Comparison of ENCODE assay signal across 19 cellular contexts in genomic region chr9:82924243-82924605, GRCh38.
DNase-seq lines count a peak whose midpoint lies in the region; ATAC-seq and TF ChIP-seq lines count a peak whose summit lies in the region.
"Had no signal": no experiment of that assay in that cellular context is flagged by ENCODE, and none has a peak within 500 bp of the region (broad histone marks: within the 10 kb centered on the region; RNA-seq: fewer than 3 reads in every experiment).

No MANE protein-coding gene starts in this region.

- no peak overlapping the region for H3K4me3 Mint-ChIP-seq in GM23338
- H3K4me3 Mint-ChIP-seq in stimulated activated effector memory CD8-positive, alpha-beta T cell treated with anti-CD3 and anti-CD28 coated beads, Interleukin-12 subunit alpha, Interleukin-12 subunit beta, amount 100 ng/mL, for 72 hours = no peak overlapping the region
- H3K4me3 Mint-ChIP-seq: CD4-positive, alpha-beta T cell; HFFc6; T-helper 17 cell had no signal

- peaks cover 16% of the 10 kb centered on the region for H3K4me1 Mint-ChIP-seq in GM23338
- no peaks in the 10 kb centered on the region for H3K4me1 Mint-ChIP-seq in stimulated activated effector memory CD8-positive, alpha-beta T cell treated with anti-CD3 and anti-CD28 coated beads, Interleukin-12 subunit alpha, Interleukin-12 subunit beta, amount 100 ng/mL, for 72 hours
- H3K4me1 Mint-ChIP-seq: T-helper 17 cell had no signal

- H3K36me3 Mint-ChIP-seq in GM23338 (ENCODE audit: low read depth) = no peaks in the 10 kb centered on the region; the same call in 2 of the 3 replicates
- no peaks in the 10 kb centered on the region for H3K36me3 Mint-ChIP-seq in stimulated activated effector memory CD8-positive, alpha-beta T cell treated with anti-CD3 and anti-CD28 coated beads, Interleukin-12 subunit alpha, Interleukin-12 subunit beta, amount 100 ng/mL, for 72 hours

- H3F3A ChIP-seq in GM23338 (replicated peaks; ENCODE audit: low read depth) (no peaks in the 10 kb centered on the region), neural cell (ENCODE audit: insufficient read depth, low read length, poor library complexity, severe bottlenecking) (no peaks in the 10 kb centered on the region)

- H3K27me3 ChIP-seq in GM23338 (ENCODE audit: insufficient read depth) = no peaks in the 10 kb centered on the region
- no peaks in the 10 kb centered on the region for H3K27me3 ChIP-seq in SJCRH30
- no peaks in the 10 kb centered on the region for H3K27me3 ChIP-seq in neural cell (ENCODE audit: insufficient read depth, low read depth, low read length)

- H3K9me3 ChIP-seq in SJCRH30 (replicated peaks) = no peaks in the 10 kb centered on the region
- no peaks in the 10 kb centered on the region for H3K9me3 ChIP-seq in neural cell (ENCODE audit: low read length)

- no peaks in the 10 kb centered on the region for H4K20me1 ChIP-seq in GM23338 (replicated peaks; ENCODE audit: insufficient read depth)
- no peaks in the 10 kb centered on the region for H4K20me1 ChIP-seq in neural cell (ENCODE audit: insufficient read depth)

- DNase-seq in GM23338 (ENCODE audit: low spot score) = no peak
- DNase-seq in NCI-H146 (lab: John Stamatoyannopoulos, UW) = peak; percentile 78
- DNase-seq in SJCRH30 = no peak
- DNase-seq in GM13976 (ENCODE audit: low spot score) = no peak
- DNase-seq in stimulated activated effector memory CD8-positive, alpha-beta T cell treated with anti-CD3 and anti-CD28 coated beads, Interleukin-12 subunit alpha, Interleukin-12 subunit beta, amount 100 ng/mL, for 72 hours (ENCODE audit: low spot score in 2 of 2) = no peak
- no peak for DNase-seq in C1 segment of cervical spinal cord (lab: John Stamatoyannopoulos, UW)
- DNase-seq: AML-193; CD4-positive, alpha-beta T cell; DND-41; GDM1; GOT3; HFFc6; KBM-7; NCI-H1048; NCI-H226; RPMI8226; T-helper 17 cell had no signal

- ATAC-seq in GM23338 = no peak
- ATAC-seq in stimulated activated effector memory CD8-positive, alpha-beta T cell treated with anti-CD3 and anti-CD28 coated beads, Interleukin-12 subunit alpha, Interleukin-12 subunit beta, amount 100 ng/mL, for 72 hours = no peak
- ATAC-seq: GM12878, T-helper 17 cell had no signal

- H2AFZ ChIP-seq in GM23338 (peak overlapping the region; percentile 93), neural cell (ENCODE audit: low read depth, low read length) (no peak overlapping the region)

- no peaks in the 10 kb centered on the region for H3K36me3 ChIP-seq in GM23338 (ENCODE audit: insufficient read depth)
- no peaks in the 10 kb centered on the region for H3K36me3 ChIP-seq in SJCRH30
- H3K36me3 ChIP-seq in neural cell (ENCODE audit: insufficient read depth, low read length) = no peaks in the 10 kb centered on the region

- TF ChIP-seq CTCF in GM23338 (conservative IDR thresholded peaks at IDR 0.05; ENCODE audit: low read depth in 2 of 2) (no peak), neural cell (IDR thresholded peaks at IDR 0.05; ENCODE audit: poor library complexity, severe bottlenecking) (no peak), GM13976 (IDR thresholded peaks at IDR 0.05; ENCODE audit: borderline replicate concordance, control extremely low read depth, extremely low read depth, insufficient read depth, missing control alignments) (no peak)

- H3K27ac Mint-ChIP-seq in GM23338 = no peak overlapping the region
- no peak overlapping the region for H3K27ac Mint-ChIP-seq in stimulated activated effector memory CD8-positive, alpha-beta T cell treated with anti-CD3 and anti-CD28 coated beads, Interleukin-12 subunit alpha, Interleukin-12 subunit beta, amount 100 ng/mL, for 72 hours
- H3K27ac Mint-ChIP-seq: CD4-positive, alpha-beta T cell; HFFc6; T-helper 17 cell had no signal

- H3K27me3 Mint-ChIP-seq in GM23338 (ENCODE audit: insufficient read depth, low read depth, poor library complexity) = peaks cover 2% of the 10 kb centered on the region
- H3K27me3 Mint-ChIP-seq: CD4-positive, alpha-beta T cell; T-helper 17 cell had no signal

- H3K4me1 ChIP-seq in GM23338 (ENCODE audit: insufficient read depth) = peaks cover 10% of the 10 kb centered on the region; the same call in 1 of the 2 replicates
- peaks cover 21% of the 10 kb centered on the region for H3K4me1 ChIP-seq in SJCRH30

- no peak for TF ChIP-seq EP300 in neural cell (conservative IDR thresholded peaks at IDR 0.05; ENCODE audit: poor library complexity, severe bottlenecking)

- in situ Hi-C loops in GM13976 (cut with MboI; ENCODE audit: low sequenced_read_pairs, unreplicated experiment) = no loop called here

- H3K9me2 ChIP-seq in GM23338 (ENCODE audit: insufficient read depth) (peaks cover 3% of the 10 kb centered on the region; the same call in 1 of the 2 replicates), neural cell (ENCODE audit: insufficient read depth, low read length) (no peaks in the 10 kb centered on the region)

- H3K4me2 ChIP-seq in GM23338 (no peak overlapping the region), neural cell (ENCODE audit: low read length) (no peak overlapping the region)

- no peak overlapping the region for H3K4me3 ChIP-seq in GM23338
- H3K4me3 ChIP-seq in SJCRH30 = no peak overlapping the region
- peak overlapping the region; percentile 37 for H3K4me3 ChIP-seq in neural cell (ENCODE audit: low read length)
- H3K4me3 ChIP-seq: GM12878 had no signal

- H3K27ac ChIP-seq in GM23338 (ENCODE audit: low read depth) (no peak overlapping the region), SJCRH30 (peak overlapping the region; percentile 59; the same call in 1 of the 2 replicates), neural cell (ENCODE audit: low read length) (peak overlapping the region; percentile 13)

- TF ChIP-seq RAD21 in neural cell (conservative IDR thresholded peaks at IDR 0.05) = no peak

- no peaks in the 10 kb centered on the region for H3K9me3 Mint-ChIP-seq in GM23338
- peaks cover 15% of the 10 kb centered on the region for H3K9me3 Mint-ChIP-seq in stimulated activated effector memory CD8-positive, alpha-beta T cell treated with anti-CD3 and anti-CD28 coated beads, Interleukin-12 subunit alpha, Interleukin-12 subunit beta, amount 100 ng/mL, for 72 hours
- H3K9me3 Mint-ChIP-seq: CD4-positive, alpha-beta T cell; HFFc6 had no signal

- no peaks in the 10 kb centered on the region for H3K79me2 ChIP-seq in GM23338 (replicated peaks; ENCODE audit: insufficient read depth)
- H3K79me2 ChIP-seq in neural cell (replicated peaks; ENCODE audit: insufficient read depth, low read length) = no peaks in the 10 kb centered on the region

- no peak overlapping the region for H3K9ac ChIP-seq in neural cell (ENCODE audit: low read length)

TF ChIP-seq in GM23338, 12 proteins besides CTCF, POLR2A, EP300 and RAD21 (continues in another document):
- no peak for TF ChIP-seq ZNF331 (CRISPR knock-in tag; IDR thresholded peaks at IDR 0.05; ENCODE audit: low read depth)
- TF ChIP-seq ZNF114 (CRISPR knock-in tag; IDR thresholded peaks at IDR 0.05) = no peak
- no peak for TF ChIP-seq NANOG (IDR thresholded peaks at IDR 0.05; ENCODE audit: borderline replicate concordance)

TF ChIP-seq in neural cell, 6 proteins besides CTCF, POLR2A, EP300 and RAD21:
- TF ChIP-seq EZH2 (IDR thresholded peaks at IDR 0.05; ENCODE audit: borderline replicate concordance, insufficient read depth, low read length, poor library complexity, severe bottlenecking) (no peak), TAF1 (IDR thresholded peaks at IDR 0.05; ENCODE audit: low read depth) (no peak), POLR2AphosphoS5 (IDR thresholded peaks at IDR 0.05) (no peak), REST (IDR thresholded peaks at IDR 0.05; ENCODE audit: borderline replicate concordance) (no peak), SMC3 (conservative IDR thresholded peaks at IDR 0.05; ENCODE audit: poor library complexity) (no peak), MXI1 (conservative IDR thresholded peaks at IDR 0.05; ENCODE audit: poor library complexity, severe bottlenecking) (no peak)
